8 cellular contexts compared by ENCODE assay signal in the genomic region with DNA sequence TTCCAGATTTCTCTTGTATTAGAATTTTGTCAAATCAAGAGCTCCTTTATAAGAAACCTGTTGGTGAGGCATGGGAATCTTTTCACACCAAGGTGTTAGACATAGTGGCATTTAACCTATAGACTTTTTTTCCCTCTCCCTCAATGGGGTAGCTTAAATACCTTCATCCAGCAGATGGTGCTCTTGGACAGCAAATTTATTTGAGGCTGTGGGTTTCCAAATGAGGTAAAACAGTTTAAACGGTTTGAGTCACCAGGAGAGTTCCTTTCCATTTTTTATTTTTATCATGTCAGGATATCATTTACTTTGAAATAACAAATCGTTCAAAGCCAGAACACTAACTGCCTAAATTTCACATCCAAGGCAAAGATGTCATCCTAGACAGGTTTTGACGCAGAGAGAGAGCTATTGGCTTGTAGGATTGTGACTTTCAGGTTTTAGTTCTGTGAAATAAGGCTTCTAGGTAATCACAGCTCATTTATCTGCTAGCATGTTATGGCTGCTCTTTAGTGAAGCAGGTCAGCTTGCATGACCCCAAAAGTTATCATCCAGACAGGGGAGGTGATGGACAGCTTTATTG.
DNase-seq lines count a peak whose midpoint lies in the region; ATAC-seq and TF ChIP-seq lines count a peak whose summit lies in the region.

No MANE protein-coding gene starts in this region.

- H3K27ac Mint-ChIP-seq in activated naive CD8-positive, alpha-beta T cell treated with anti-CD3 and anti-CD28 coated beads for 36 hours, result peak overlapping the region; percentile 27
- H3K27ac Mint-ChIP-seq in stimulated activated naive B cell treated with anti-CD40 and anti-IgM and Interleukin-4, amounts not matched to agents 10 μg/mL and 1 μg/mL and 100 μg/mL, for 72 hours, result peak overlapping the region; percentile 90

- RAD21 ChIA-PET in HCT116 (lab: Charles Lee; ENCODE audit: low non-redundant PET in 1 of 2, low total read pairs in 2 of 2, uncharacterized antibody in 2 of 2, unreplicated experiment in 2 of 2), result interaction anchor here (0.6 to 1.3 kb wide), 3 partner anchors 65 to 358 kb away, joined by 3 to 4 read pairs (median 3); no protein-coding TSS in a partner anchor

- H3K27me3 ChIP-seq in HCT116 (ENCODE audit: insufficient read depth, low read length) (no peaks in the 10 kb centered on the region), iPS DF 6.9 (ENCODE audit: control insufficient read depth, insufficient read depth, low read length) (no peaks in the 10 kb centered on the region)

- no peak overlapping the region for H3K4me2 ChIP-seq in HCT116 (ENCODE audit: low read length)

- peaks cover 29% of the 10 kb centered on the region for H3K36me3 Mint-ChIP-seq in activated naive CD8-positive, alpha-beta T cell treated with anti-CD3 and anti-CD28 coated beads for 36 hours
- peaks cover 33 to 51% of the 10 kb centered on the region in 2 donors for H3K36me3 Mint-ChIP-seq in stimulated activated naive B cell treated with anti-CD40 and anti-IgM and Interleukin-4, amounts not matched to agents 10 μg/mL and 1 μg/mL and 100 μg/mL, for 72 hours

- H4K20me1 ChIP-seq in HCT116 (ENCODE audit: insufficient read depth), result no peaks in the 10 kb centered on the region

- no peak overlapping the region for H3K4me3 Mint-ChIP-seq in activated naive CD8-positive, alpha-beta T cell treated with anti-CD3 and anti-CD28 coated beads for 36 hours
- H3K4me3 Mint-ChIP-seq in stimulated activated naive B cell treated with anti-CD40 and anti-IgM and Interleukin-4, amounts not matched to agents 10 μg/mL and 1 μg/mL and 100 μg/mL, for 72 hours, result no peak overlapping the region

- peak; percentile 74 for ATAC-seq in HCT116
- peak; percentile 61 to 73 for ATAC-seq in stimulated activated naive B cell treated with anti-CD40 and anti-IgM and Interleukin-4, amounts not matched to agents 10 μg/mL and 1 μg/mL and 100 μg/mL, for 72 hours (replicated peaks)
- no peak for ATAC-seq in GM21367 (IDR thresholded peaks at IDR 0.05; ENCODE audit: unreplicated experiment)

- intact Hi-C loops in HCT116 (cut with micrococcal nuclease), result loop anchor here (1.0 to 10.0 kb wide), 4 partner anchors 225 to 830 kb away; no protein-coding TSS in a partner anchor

- no peaks in the 10 kb centered on the region for H3K4me1 ChIP-seq in HCT116 (ENCODE audit: control insufficient read depth in 1 of 2, insufficient read depth in 2 of 2, low read length in 2 of 2)
- no peaks in the 10 kb centered on the region for H3K4me1 ChIP-seq in iPS DF 6.9 (ENCODE audit: control insufficient read depth, insufficient read depth, low read length)

- H3K9me2 ChIP-seq in HCT116 (ENCODE audit: insufficient read depth), result no peaks in the 10 kb centered on the region

- H3K27ac ChIP-seq in HCT116 (ENCODE audit: low read depth, low read length) (no peak overlapping the region), iPS DF 6.9 (ENCODE audit: low read length) (no peak overlapping the region)

- H3K36me3 ChIP-seq in HCT116 (ENCODE audit: control insufficient read depth in 1 of 2, insufficient read depth in 2 of 2, low read length in 2 of 2) (no peaks in the 10 kb centered on the region), iPS DF 6.9 (ENCODE audit: control insufficient read depth, insufficient read depth, low read length) (no peaks in the 10 kb centered on the region)

- H3K9me3 ChIP-seq in HCT116 (ENCODE audit: control insufficient read depth in 1 of 2, insufficient read depth in 1 of 2, low read depth in 1 of 2, low read length in 2 of 2) (no peaks in the 10 kb centered on the region), iPS DF 6.9 (ENCODE audit: control insufficient read depth, insufficient read depth, low read length) (no peaks in the 10 kb centered on the region)

- H2AFZ ChIP-seq in HCT116 (ENCODE audit: low read depth, low read length, poor library complexity, severe bottlenecking), result no peak overlapping the region

- no TSS peak for BruUV-seq in HCT116 (replicated peaks; lab: Mats Ljungman, UMichigan)

- H3K79me2 ChIP-seq in HCT116 (ENCODE audit: insufficient read depth, low read length), result no peaks in the 10 kb centered on the region

- DNase-seq in activated CD4-positive, alpha-beta T cell treated with anti-CD3 and anti-CD28 coated beads for 24 hours (ENCODE audit: low read depth in 2 of 2), result peak; percentile 4 to 23
- DNase-seq in activated CD4-positive, alpha-beta T cell treated with anti-CD3 and anti-CD28 coated beads, Interleukin-2, amount 50 U/mL, for 4 hours, result no peak
- DNase-seq in HCT116 (ENCODE audit: low read depth, low spot score), result peak; percentile 15
- peak; percentile 11 for DNase-seq in NCI-H510A (lab: John Stamatoyannopoulos, UW)
- DNase-seq in activated naive CD8-positive, alpha-beta T cell treated with anti-CD3 and anti-CD28 coated beads for 36 hours, result peak; percentile 37
- DNase-seq in iPS DF 6.9 (ENCODE audit: low read depth, low spot score), result peak; percentile 61
- DNase-seq in stimulated activated naive B cell treated with anti-CD40 and anti-IgM and Interleukin-4, amounts not matched to agents 10 μg/mL and 1 μg/mL and 100 μg/mL, for 72 hours, result peak; percentile 35

- H3K9ac ChIP-seq in HCT116 (ENCODE audit: low read length), result no peak overlapping the region

- H3K9me3 Mint-ChIP-seq in activated naive CD8-positive, alpha-beta T cell treated with anti-CD3 and anti-CD28 coated beads for 36 hours, result peaks cover 5% of the 10 kb centered on the region
- H3K9me3 Mint-ChIP-seq in stimulated activated naive B cell treated with anti-CD40 and anti-IgM and Interleukin-4, amounts not matched to agents 10 μg/mL and 1 μg/mL and 100 μg/mL, for 72 hours, result no peaks in the 10 kb centered on the region

- TF ChIP-seq CTCF in HCT116 (IDR thresholded peaks at IDR 0.05 in 2 of 3, conservative IDR thresholded peaks at IDR 0.05 in 1 of 3; ENCODE audit: borderline replicate concordance in 1 of 3, insufficient read depth in 1 of 3, low read depth in 2 of 3, low read length in 2 of 3), result peak; percentile 29 to 74 (median 53); a peak in 5 of 6 replicates

- H3K4me3 ChIP-seq in HCT116 (replicated peaks in 1 of 2; ENCODE audit: low read depth in 1 of 2, low read length in 2 of 2), result no peak overlapping the region
- H3K4me3 ChIP-seq in iPS DF 6.9 (ENCODE audit: low read length), result no peak overlapping the region

- peaks cover 7% of the 10 kb centered on the region for H3K4me1 Mint-ChIP-seq in activated naive CD8-positive, alpha-beta T cell treated with anti-CD3 and anti-CD28 coated beads for 36 hours
- H3K4me1 Mint-ChIP-seq in stimulated activated naive B cell treated with anti-CD40 and anti-IgM and Interleukin-4, amounts not matched to agents 10 μg/mL and 1 μg/mL and 100 μg/mL, for 72 hours, result peaks cover 14 to 18% of the 10 kb centered on the region in 2 donors

- POLR2A ChIA-PET in HCT116 (lab: Charles Lee), result no interaction called here

- peak; percentile 63 for TF ChIP-seq RAD21 in HCT116 (IDR thresholded peaks at IDR 0.05; ENCODE audit: low read depth)

- H3K27me3 Mint-ChIP-seq in activated naive CD8-positive, alpha-beta T cell treated with anti-CD3 and anti-CD28 coated beads for 36 hours, result no peaks in the 10 kb centered on the region
- H3K27me3 Mint-ChIP-seq in stimulated activated naive B cell treated with anti-CD40 and anti-IgM and Interleukin-4, amounts not matched to agents 10 μg/mL and 1 μg/mL and 100 μg/mL, for 72 hours, result no peaks in the 10 kb centered on the region

- TF ChIP-seq POLR2A in HCT116 (IDR thresholded peaks at IDR 0.05; ENCODE audit: borderline replicate concordance, extremely low read depth, insufficient read depth, insufficient read length), result no peak

- CTCF ChIA-PET in HCT116 (lab: Charles Lee), result interaction anchor here (0.6 to 2.0 kb wide), 20 partner anchors 9 to 467 kb away, joined by 3 to 8 read pairs (median 4); no protein-coding TSS in a partner anchor

- no CpG with 5 or more reads among the region's 3 CpGs for WGBS in iPS DF 6.9 (ENCODE audit: insufficient coverage, insufficient read length)

TF ChIP-seq in HCT116, 20 proteins besides CTCF, POLR2A, EP300 and RAD21:
- no peak for TF ChIP-seq EGR1 (IDR thresholded peaks at IDR 0.05; ENCODE audit: low read depth)
- no peak for TF ChIP-seq YY1 (IDR thresholded peaks at IDR 0.05; ENCODE audit: extremely low read depth, insufficient replicate concordance, low read depth, low read length)
- TF ChIP-seq, protein P1, sequence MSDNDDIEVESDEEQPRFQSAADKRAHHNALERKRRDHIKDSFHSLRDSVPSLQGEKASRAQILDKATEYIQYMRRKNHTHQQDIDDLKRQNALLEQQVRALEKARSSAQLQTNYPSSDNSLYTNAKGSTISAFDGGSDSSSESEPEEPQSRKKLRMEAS (IDR thresholded peaks at IDR 0.05), result no peak
- no peak for TF ChIP-seq EZH2phosphoT487 (IDR thresholded peaks at IDR 0.05; ENCODE audit: borderline replicate concordance)
- no peak for TF ChIP-seq JUND (IDR thresholded peaks at IDR 0.05)
- no peak for TF ChIP-seq ELF1 (IDR thresholded peaks at IDR 0.05; ENCODE audit: borderline replicate concordance, low read depth)

Comparison
In these comparisons a context has a peak if more than half of its experiments do, and no peak if none do; other contexts are left out.
1. DNase-seq: peak in activated CD4-positive, alpha-beta T cell treated with anti-CD3 and anti-CD28 coated beads for 24 hours (2 of 2), HCT116 (single experiment), NCI-H510A (single experiment), activated naive CD8-positive, alpha-beta T cell treated with anti-CD3 and anti-CD28 coated beads for 36 hours (single experiment), iPS DF 6.9 (single experiment) and stimulated activated naive B cell treated with anti-CD40 and anti-IgM and Interleukin-4, amounts not matched to agents 10 μg/mL and 1 μg/mL and 100 μg/mL, for 72 hours (single experiment); none in activated CD4-positive, alpha-beta T cell treated with anti-CD3 and anti-CD28 coated beads, Interleukin-2, amount 50 U/mL, for 4 hours (0 of 2).